ENCODE assay signal across 8 cellular contexts in the genomic region with DNA sequence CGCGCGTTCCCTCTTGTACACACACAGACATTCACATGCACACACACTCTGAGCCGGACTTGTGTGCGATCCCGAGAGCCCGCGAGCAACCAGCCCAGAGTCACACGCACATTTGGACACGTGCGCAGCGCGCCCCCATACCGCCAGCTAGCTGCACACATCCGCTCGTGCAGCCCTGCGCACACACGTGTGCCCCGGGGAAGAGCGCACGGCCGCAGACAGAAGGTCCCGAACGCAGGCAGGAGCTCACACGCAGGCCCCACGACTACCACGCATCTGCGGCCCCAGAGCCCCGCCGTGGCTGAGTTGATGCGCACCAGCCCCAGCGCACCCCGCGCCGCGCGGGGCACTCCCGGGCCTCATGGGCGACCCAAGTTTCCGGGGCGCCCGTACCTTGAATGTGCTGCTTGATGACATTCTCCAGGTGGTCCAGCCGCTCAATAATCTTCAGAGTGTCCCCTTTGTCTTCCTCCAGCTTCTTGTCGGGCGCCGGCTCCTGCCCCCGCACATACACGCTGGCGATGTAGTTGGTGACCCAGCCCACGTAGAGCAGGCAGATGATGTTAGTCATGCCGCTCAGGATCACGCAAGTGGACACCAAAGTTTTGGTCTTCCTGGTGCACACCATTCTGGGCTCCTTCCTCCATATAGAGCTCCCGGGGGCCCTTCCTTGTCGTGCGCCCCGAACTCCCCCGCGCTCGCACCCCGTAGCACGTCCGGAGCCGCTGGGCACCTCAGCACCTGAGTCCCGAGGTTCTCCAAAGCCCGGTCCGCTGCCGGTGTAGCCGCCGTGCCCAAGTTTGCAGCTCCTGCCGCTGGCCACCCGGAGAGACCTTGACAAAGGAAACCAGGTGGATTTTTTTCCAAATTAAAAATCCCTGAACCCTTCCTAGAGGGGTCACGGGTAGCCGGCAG. TPM values are rescaled to one million over a fixed set of nuclear protein-coding genes. Genes with fewer than 3 reads are reported as not detected.
DNase-seq lines count a peak whose midpoint lies in the region; ATAC-seq and TF ChIP-seq lines count a peak whose summit lies in the region.

No MANE protein-coding gene starts in this region.

- TF ChIP-seq RAD21 in neural cell (conservative IDR thresholded peaks at IDR 0.05) = peak; percentile 38

- H3K27me3 ChIP-seq in BLaER1 (peaks cover 26% of the 10 kb centered on the region), WERI-Rb-1 (ENCODE audit: insufficient read depth, low read depth, severe bottlenecking) (peaks cover 22% of the 10 kb centered on the region), neural cell (ENCODE audit: insufficient read depth, low read depth, low read length) (peaks cover 16% of the 10 kb centered on the region)

- DNase-seq in WERI-Rb-1 (peak; percentile 20), fibroblast of gingiva (ENCODE audit: low read depth) (peak; percentile 5), NCI-H2029 (lab: John Stamatoyannopoulos, UW) (no peak), iPS-NIHi11 (ENCODE audit: low spot score) (no peak)

- H3F3A ChIP-seq in neural cell (ENCODE audit: insufficient read depth, low read length, poor library complexity, severe bottlenecking) = no peaks in the 10 kb centered on the region

- H3K79me2 ChIP-seq in neural cell (replicated peaks; ENCODE audit: insufficient read depth, low read length) = no peaks in the 10 kb centered on the region

- no peak for TF ChIP-seq EP300 in neural cell (conservative IDR thresholded peaks at IDR 0.05; ENCODE audit: poor library complexity, severe bottlenecking)

- H3K27ac ChIP-seq in BLaER1 (no peak overlapping the region), WERI-Rb-1 (no peak overlapping the region), neural cell (ENCODE audit: low read length) (no peak overlapping the region)

- no peaks in the 10 kb centered on the region for H3K9me2 ChIP-seq in neural cell (ENCODE audit: insufficient read depth, low read length)

- no peaks in the 10 kb centered on the region for H3K36me3 ChIP-seq in BLaER1
- H3K36me3 ChIP-seq in WERI-Rb-1 = no peaks in the 10 kb centered on the region
- H3K36me3 ChIP-seq in neural cell (ENCODE audit: insufficient read depth, low read length) = no peaks in the 10 kb centered on the region

- peak overlapping the region; percentile 30 for H2AFZ ChIP-seq in neural cell (ENCODE audit: low read depth, low read length)

- no peaks in the 10 kb centered on the region for H4K20me1 ChIP-seq in BLaER1
- H4K20me1 ChIP-seq in neural cell (ENCODE audit: insufficient read depth) = no peaks in the 10 kb centered on the region

- H3K4me3 ChIP-seq in BLaER1 (peak overlapping the region; percentile 68), WERI-Rb-1 (ENCODE audit: low read depth, low read length) (peak overlapping the region; percentile 52), neural cell (ENCODE audit: low read length) (peak overlapping the region; percentile 86)

- H3K9me3 ChIP-seq in BLaER1 = no peaks in the 10 kb centered on the region
- H3K9me3 ChIP-seq in WERI-Rb-1 (ENCODE audit: severe bottlenecking) = no peaks in the 10 kb centered on the region
- H3K9me3 ChIP-seq in neural cell (ENCODE audit: low read length) = no peaks in the 10 kb centered on the region

- peaks cover 17% of the 10 kb centered on the region for H3K4me1 ChIP-seq in BLaER1

- TF ChIP-seq CTCF in WERI-Rb-1 (IDR thresholded peaks at IDR 0.05; ENCODE audit: low read depth, low read length) (0 out of 2 replicates have a peak, but pooled peaks have one; percentile 39), neural cell (IDR thresholded peaks at IDR 0.05; ENCODE audit: poor library complexity, severe bottlenecking) (peak; percentile 64)

- ATAC-seq in GM18519 (IDR thresholded peaks at IDR 0.05; ENCODE audit: low FRiP score, unreplicated experiment) (peak; percentile 1), HG03442 (IDR thresholded peaks at IDR 0.05; ENCODE audit: unreplicated experiment) (peak; percentile 23)

- peak overlapping the region; percentile 98 for H3K4me2 ChIP-seq in BLaER1
- H3K4me2 ChIP-seq in neural cell (ENCODE audit: low read length) = peak overlapping the region; percentile 96

- H3K9ac ChIP-seq in BLaER1 (peak overlapping the region; percentile 66; the same call in 1 of the 2 replicates), neural cell (ENCODE audit: low read length) (peak overlapping the region; percentile 60)

TF ChIP-seq in neural cell, 6 proteins besides CTCF, POLR2A, EP300 and RAD21:
- TF ChIP-seq SMC3 (conservative IDR thresholded peaks at IDR 0.05; ENCODE audit: poor library complexity) = peak; percentile 54
- peak; percentile 97 for TF ChIP-seq MXI1 (conservative IDR thresholded peaks at IDR 0.05; ENCODE audit: poor library complexity, severe bottlenecking)
- peak; percentile 25 for TF ChIP-seq REST (IDR thresholded peaks at IDR 0.05; ENCODE audit: borderline replicate concordance)
- peak; percentile 33 for TF ChIP-seq POLR2AphosphoS5 (IDR thresholded peaks at IDR 0.05)
- no peak for TF ChIP-seq TAF1 (IDR thresholded peaks at IDR 0.05; ENCODE audit: low read depth)
- TF ChIP-seq EZH2 (IDR thresholded peaks at IDR 0.05; ENCODE audit: borderline replicate concordance, insufficient read depth, low read length, poor library complexity, severe bottlenecking) = no peak

RNA-seq across cellular contexts. Expression of gene GALNT18, which starts 0.6 kb away (rescaled TPM):
- polyA plus RNA-seq in neural cell = 7.6 and 8.1 TPM in 2 replicates
- 12.9 and 13.7 TPM in 2 replicates for polyA minus RNA-seq in neural cell

Comparison
In these comparisons a context has a peak if more than half of its experiments do, and no peak if none do; other contexts are left out.
1. DNase-seq: peak in WERI-Rb-1 (single experiment) and fibroblast of gingiva (single experiment); none in NCI-H2029 (single experiment) and iPS-NIHi11 (single experiment).
2. Peak in every context shown above with its lines, with median percentiles within 50 percentile points of each other: H3K4me3 ChIP-seq.